ENCODE assay signal across 19 cellular contexts in genomic region chr7:114345494-114345893, GRCh38.
DNase-seq lines count a peak whose midpoint lies in the region; ATAC-seq and TF ChIP-seq lines count a peak whose summit lies in the region.
"Had no signal": no experiment of that assay in that cellular context is flagged by ENCODE, and none has a peak within 500 bp of the region (broad histone marks: within the 10 kb centered on the region; RNA-seq: fewer than 3 reads in every experiment).

No MANE protein-coding gene starts in this region.

- no peak overlapping the region for H3K4me3 ChIP-seq in Jurkat, Clone E6-1 (ENCODE audit: low read length)
- no peak overlapping the region for H3K4me3 ChIP-seq in fibroblast of pulmonary artery (replicated peaks; ENCODE audit: low read depth, low read length)
- H3K4me3 ChIP-seq in skeletal muscle satellite cell (ENCODE audit: low read length): no peak overlapping the region
- no peak overlapping the region for H3K4me3 ChIP-seq in gastrocnemius medialis
- H3K4me3 ChIP-seq: esophagus muscularis mucosa, left ventricle myocardium inferior, prostate gland, upper lobe of left lung had no signal

- in situ Hi-C loops in gastrocnemius medialis (cut with MboI; ENCODE audit: low sequenced_read_pairs in 4 of 4): no loop called here

- no peaks in the 10 kb centered on the region for H3K9me3 Mint-ChIP-seq in activated naive CD4-positive, alpha-beta T cell treated with anti-CD3 and anti-CD28 coated beads, Interleukin-2, amount 50 U/mL, for 72 hours
- peaks cover 3% of the 10 kb centered on the region for H3K9me3 Mint-ChIP-seq in mesothelial cell of epicardium

- H3K4me1 ChIP-seq in skeletal muscle satellite cell (ENCODE audit: control insufficient read depth, insufficient read depth, low read length) (no peaks in the 10 kb centered on the region), gastrocnemius medialis (no peaks in the 10 kb centered on the region)
- H3K4me1 ChIP-seq: left ventricle myocardium inferior, prostate gland, upper lobe of left lung had no signal

- no peaks in the 10 kb centered on the region for H3K4me1 Mint-ChIP-seq in mesothelial cell of epicardium

- ATAC-seq in activated naive CD4-positive, alpha-beta T cell treated with anti-CD3 and anti-CD28 coated beads, Interleukin-2, amount 50 U/mL, for 72 hours: no peak
- ATAC-seq in gastrocnemius medialis: no peak

- no peak for TF ChIP-seq CTCF in fibroblast of pulmonary artery (IDR thresholded peaks at IDR 0.05; ENCODE audit: low read length, missing control alignments)
- no peak for TF ChIP-seq CTCF in mesothelial cell of epicardium (IDR thresholded peaks at IDR 0.05; ENCODE audit: unreplicated experiment)
- TF ChIP-seq CTCF in gastrocnemius medialis (IDR thresholded peaks at IDR 0.05 in 4 of 5, conservative IDR thresholded peaks at IDR 0.05 in 1 of 5): no peak

- H3K27me3 ChIP-seq in skeletal muscle satellite cell (ENCODE audit: control insufficient read depth, insufficient read depth, low read length) (no peaks in the 10 kb centered on the region), gastrocnemius medialis (no peaks in the 10 kb centered on the region)
- H3K27me3 ChIP-seq: esophagus muscularis mucosa, upper lobe of left lung had no signal

- peak overlapping the region; percentile 27 for H3K4me2 ChIP-seq in skeletal muscle satellite cell (ENCODE audit: low read length)

- no peaks in the 10 kb centered on the region for H3K36me3 Mint-ChIP-seq in activated naive CD4-positive, alpha-beta T cell treated with anti-CD3 and anti-CD28 coated beads, Interleukin-2, amount 50 U/mL, for 72 hours
- no peaks in the 10 kb centered on the region for H3K36me3 Mint-ChIP-seq in mesothelial cell of epicardium
- H3K36me3 Mint-ChIP-seq: brain had no signal

- H3K4me3 Mint-ChIP-seq in mesothelial cell of epicardium: no peak overlapping the region
- H3K4me3 Mint-ChIP-seq: brain, HFFc6 had no signal

- intact Hi-C loops in gastrocnemius medialis (cut with DNase I; ENCODE audit: low total_unique reads): no loop called here

- H3K36me3 ChIP-seq in skeletal muscle satellite cell (ENCODE audit: insufficient read depth, low read length) (no peaks in the 10 kb centered on the region), gastrocnemius medialis (no peaks in the 10 kb centered on the region)
- H3K36me3 ChIP-seq: esophagus muscularis mucosa, left ventricle myocardium inferior, prostate gland, upper lobe of left lung had no signal

- peaks cover 1% of the 10 kb centered on the region for H3K27me3 Mint-ChIP-seq in mesothelial cell of epicardium (ENCODE audit: low read depth)
- H3K27me3 Mint-ChIP-seq: brain had no signal

- peak; percentile 3 for DNase-seq in Jurkat, Clone E6-1 (ENCODE audit: low read depth, low spot score)
- peak; percentile 46 for DNase-seq in SW480 (ENCODE audit: low spot score)
- DNase-seq in fibroblast of pulmonary artery (ENCODE audit: low read depth): peak; percentile 16
- DNase-seq in NCI-H82 (lab: John Stamatoyannopoulos, UW): no peak
- no peak for DNase-seq in activated naive CD4-positive, alpha-beta T cell treated with anti-CD3 and anti-CD28 coated beads, Interleukin-2, amount 50 U/mL, for 72 hours (ENCODE audit: low spot score in 2 of 2)
- no peak for DNase-seq in mesothelial cell of epicardium (ENCODE audit: low spot score in 2 of 2, unreplicated experiment in 2 of 2)
- no peak for DNase-seq in gastrocnemius medialis
- DNase-seq: DMS53; HFFc6; left ventricle myocardium inferior; NCI-H1417 treated with DMSO at 0.1 percent for 48 hours; SHP77; stimulated activated naive CD4-positive, alpha-beta T cell treated with Interleukin-2 at 50 U/mL for 16 hours; upper lobe of left lung had no signal

- H3K9me3 ChIP-seq in skeletal muscle satellite cell (replicated peaks; ENCODE audit: low read length) (no peaks in the 10 kb centered on the region), gastrocnemius medialis (no peaks in the 10 kb centered on the region)
- H3K9me3 ChIP-seq: esophagus muscularis mucosa, left ventricle myocardium inferior, prostate gland, upper lobe of left lung had no signal

- H3K27ac Mint-ChIP-seq in activated naive CD4-positive, alpha-beta T cell treated with anti-CD3 and anti-CD28 coated beads, Interleukin-2, amount 50 U/mL, for 72 hours: no peak overlapping the region
- no peak overlapping the region for H3K27ac Mint-ChIP-seq in mesothelial cell of epicardium
- H3K27ac Mint-ChIP-seq: brain, HFFc6 had no signal

- H3K27ac ChIP-seq in gastrocnemius medialis: no peak overlapping the region
- H3K27ac ChIP-seq: C4-2B, esophagus muscularis mucosa, left ventricle myocardium inferior, prostate gland, upper lobe of left lung had no signal

- no peak overlapping the region for H3K9ac ChIP-seq in skeletal muscle satellite cell (ENCODE audit: low read depth, low read length)

- TF ChIP-seq POLR2A in gastrocnemius medialis (IDR thresholded peaks at IDR 0.05): no peak

Comparison
In these comparisons a context has a peak if more than half of its experiments do, and no peak if none do; other contexts are left out.
1. DNase-seq: peak in Jurkat, Clone E6-1 (single experiment), SW480 (single experiment) and fibroblast of pulmonary artery (single experiment); none in NCI-H82 (single experiment), activated naive CD4-positive, alpha-beta T cell treated with anti-CD3 and anti-CD28 coated beads, Interleukin-2, amount 50 U/mL, for 72 hours (0 of 2), mesothelial cell of epicardium (0 of 2) and gastrocnemius medialis (0 of 2).